14 cellular contexts compared by ENCODE assay signal in the genomic region with DNA sequence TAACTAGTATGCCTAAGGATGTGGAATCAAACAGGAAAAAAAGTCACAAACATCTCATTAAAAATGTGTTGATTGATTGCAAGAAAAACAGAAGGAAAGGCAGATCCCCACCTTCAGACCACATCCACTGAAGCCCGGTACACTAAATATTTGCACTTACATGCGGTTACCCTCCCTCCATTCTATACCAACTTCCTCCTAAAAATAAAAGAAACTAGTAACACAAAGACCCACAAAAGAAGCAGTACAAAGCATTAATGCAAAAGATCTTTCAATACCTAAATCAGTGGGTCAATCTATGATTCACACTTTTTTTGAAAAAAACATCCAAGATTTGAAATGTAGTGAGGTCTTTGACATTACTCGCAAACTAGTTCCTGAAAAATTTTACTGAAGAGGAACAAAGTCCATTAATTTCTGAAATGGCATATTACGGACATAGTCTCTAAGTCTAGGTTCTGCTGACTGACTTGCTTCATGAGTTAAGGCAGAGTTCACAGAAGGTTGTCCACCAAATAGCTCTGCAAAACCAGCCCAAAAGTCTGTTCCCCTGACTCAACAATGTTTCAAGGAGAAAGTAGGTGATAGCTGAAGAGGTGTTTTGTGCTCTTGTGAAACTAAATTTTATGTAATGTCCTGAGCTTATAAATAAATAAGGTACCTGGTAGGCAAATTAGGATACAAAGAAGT.
DNase-seq lines count a peak whose midpoint lies in the region; ATAC-seq, FAIRE-seq and TF ChIP-seq lines count a peak whose summit lies in the region.
"Had no signal": no experiment of that assay in that cellular context is flagged by ENCODE, and none has a peak within 500 bp of the region (broad histone marks: within the 10 kb centered on the region; RNA-seq: fewer than 3 reads in every experiment).

No MANE protein-coding gene starts in this region.

- no peaks in the 10 kb centered on the region for H4K20me1 ChIP-seq in astrocyte (ENCODE audit: insufficient read depth, low read length)
- H4K20me1 ChIP-seq: BLaER1 treated with 17β-estradiol and CSF1 and Interleukin-3, amounts not matched to agents 10 nM and 100 nM had no signal

- no peak overlapping the region for H3K27ac Mint-ChIP-seq in astrocyte (ENCODE audit: unreplicated experiment)
- H3K27ac Mint-ChIP-seq: activated CD4-positive, alpha-beta T cell treated with anti-CD3 and anti-CD28 coated beads, Interleukin-2, amount 10 ng/mL, durations not matched to agents 7 days and 5 days had no signal

- DNase-seq in HL-60 (ENCODE audit: low read depth in 1 of 2, low spot score in 1 of 2) (no peak), astrocyte (ENCODE audit: low read depth) (no peak), NCI-H748 treated with DMSO at 0.1 percent for 48 hours (lab: John Stamatoyannopoulos, UW) (no peak), ACHN (no peak), NCI-H524 treated with DMSO at 0.1 percent for 48 hours (lab: John Stamatoyannopoulos, UW) (no peak), OCI-M1 (lab: John Stamatoyannopoulos, UW) (no peak)
- DNase-seq: activated CD4-positive, alpha-beta T cell treated with anti-CD3 and anti-CD28 coated beads, Interleukin-2, amount 10 ng/mL, durations not matched to agents 7 days and 5 days; effector CD4-positive, alpha-beta T cell; stomach; T-helper 2 cell had no signal

- H3K4me3 ChIP-seq in HL-60 (replicated peaks; ENCODE audit: insufficient read depth, low read length) = no peak overlapping the region
- H3K4me3 ChIP-seq in astrocyte (ENCODE audit: insufficient read depth, low read depth, low read length) = no peak overlapping the region
- H3K4me3 ChIP-seq in neutrophil (ENCODE audit: low read depth in 1 of 2, low read length in 1 of 2) = no peak overlapping the region
- H3K4me3 ChIP-seq: BLaER1 treated with 17β-estradiol and CSF1 and Interleukin-3, amounts not matched to agents 10 nM and 100 nM; stomach had no signal

- TF ChIP-seq CTCF in HL-60 (IDR thresholded peaks at IDR 0.05; ENCODE audit: insufficient read depth, low read length) = no peak
- TF ChIP-seq CTCF in astrocyte (IDR thresholded peaks at IDR 0.05; ENCODE audit: insufficient read depth, low read depth, low read length) = no peak
- no peak for TF ChIP-seq CTCF in neutrophil (IDR thresholded peaks at IDR 0.05)

- H3K9me3 ChIP-seq in astrocyte (ENCODE audit: insufficient read depth, low read depth, low read length) (no peaks in the 10 kb centered on the region), neutrophil (no peaks in the 10 kb centered on the region)
- H3K9me3 ChIP-seq: BLaER1 treated with 17β-estradiol and CSF1 and Interleukin-3, amounts not matched to agents 10 nM and 100 nM; stomach had no signal

- no peak overlapping the region for H2AFZ ChIP-seq in astrocyte (ENCODE audit: low read depth, low read length)

- no peak for FAIRE-seq in astrocyte (lab: Jason Lieb, UNC)

- in situ Hi-C loops in ACHN (cut with HindIII; ENCODE audit: low pct_ligation_motif_present, low pct_unique_long_range_greater_than_20kb, low sequenced_read_pairs) = no loop called here

- no peak overlapping the region for H3K9ac ChIP-seq in astrocyte (ENCODE audit: low read length)
- H3K9ac ChIP-seq: BLaER1 treated with 17β-estradiol and CSF1 and Interleukin-3, amounts not matched to agents 10 nM and 100 nM; KMS-11 had no signal

- peaks cover 2% of the 10 kb centered on the region for H3K36me3 Mint-ChIP-seq in astrocyte (ENCODE audit: low read depth, unreplicated experiment)

- H3K27me3 ChIP-seq in HL-60 (ENCODE audit: insufficient read depth, poor library complexity, severe bottlenecking) (no peaks in the 10 kb centered on the region), astrocyte (ENCODE audit: insufficient read depth, low read length) (no peaks in the 10 kb centered on the region), neutrophil (no peaks in the 10 kb centered on the region)
- H3K27me3 ChIP-seq: BLaER1 treated with 17β-estradiol and CSF1 and Interleukin-3, amounts not matched to agents 10 nM and 100 nM; stomach had no signal

- H3K27ac ChIP-seq in HL-60 (replicated peaks) = peak overlapping the region; percentile 19
- peak overlapping the region; percentile 23 for H3K27ac ChIP-seq in astrocyte (ENCODE audit: low read depth, low read length)
- peak overlapping the region; percentile 43 for H3K27ac ChIP-seq in neutrophil
- H3K27ac ChIP-seq: BLaER1 treated with 17β-estradiol and CSF1 and Interleukin-3, amounts not matched to agents 10 nM and 100 nM; KMS-11 had no signal

- H3K4me3 Mint-ChIP-seq in astrocyte (ENCODE audit: unreplicated experiment) = no peak overlapping the region
- H3K4me3 Mint-ChIP-seq: activated CD4-positive, alpha-beta T cell treated with anti-CD3 and anti-CD28 coated beads, Interleukin-2, amount 10 ng/mL, durations not matched to agents 7 days and 5 days had no signal

- no peaks in the 10 kb centered on the region for H3K79me2 ChIP-seq in astrocyte (ENCODE audit: insufficient read depth, low read length)

- peaks cover 11% of the 10 kb centered on the region for H3K4me1 ChIP-seq in astrocyte (ENCODE audit: insufficient read depth, low read length)
- H3K4me1 ChIP-seq in neutrophil (ENCODE audit: control insufficient read depth in 1 of 2, insufficient read depth in 1 of 2, low read depth in 1 of 2, low read length in 1 of 2) = peaks cover 0 to 12% of the 10 kb centered on the region in 2 experiments

- H3K27me3 Mint-ChIP-seq in astrocyte (ENCODE audit: low read depth, unreplicated experiment) = no peaks in the 10 kb centered on the region
- H3K27me3 Mint-ChIP-seq: activated CD4-positive, alpha-beta T cell treated with anti-CD3 and anti-CD28 coated beads, Interleukin-2, amount 10 ng/mL, durations not matched to agents 7 days and 5 days had no signal

- H3K4me2 ChIP-seq in astrocyte (ENCODE audit: low read length) = peak overlapping the region; percentile 51
- H3K4me2 ChIP-seq: KMS-11 had no signal

- no peaks in the 10 kb centered on the region for H3K9me3 Mint-ChIP-seq in astrocyte (ENCODE audit: unreplicated experiment)
- H3K9me3 Mint-ChIP-seq: activated CD4-positive, alpha-beta T cell treated with anti-CD3 and anti-CD28 coated beads, Interleukin-2, amount 10 ng/mL, durations not matched to agents 7 days and 5 days had no signal

- H3K4me1 Mint-ChIP-seq in astrocyte (ENCODE audit: low read depth, unreplicated experiment) = peaks cover 10% of the 10 kb centered on the region

- ATAC-seq in GM18508 (IDR thresholded peaks at IDR 0.05; ENCODE audit: insufficient read depth, unreplicated experiment) = peak; percentile 57

- H3K36me3 ChIP-seq in astrocyte (ENCODE audit: insufficient read depth, low read length) (no peaks in the 10 kb centered on the region), neutrophil (no peaks in the 10 kb centered on the region)
- H3K36me3 ChIP-seq: BLaER1 treated with 17β-estradiol and CSF1 and Interleukin-3, amounts not matched to agents 10 nM and 100 nM; stomach had no signal
